In the genomic region with DNA sequence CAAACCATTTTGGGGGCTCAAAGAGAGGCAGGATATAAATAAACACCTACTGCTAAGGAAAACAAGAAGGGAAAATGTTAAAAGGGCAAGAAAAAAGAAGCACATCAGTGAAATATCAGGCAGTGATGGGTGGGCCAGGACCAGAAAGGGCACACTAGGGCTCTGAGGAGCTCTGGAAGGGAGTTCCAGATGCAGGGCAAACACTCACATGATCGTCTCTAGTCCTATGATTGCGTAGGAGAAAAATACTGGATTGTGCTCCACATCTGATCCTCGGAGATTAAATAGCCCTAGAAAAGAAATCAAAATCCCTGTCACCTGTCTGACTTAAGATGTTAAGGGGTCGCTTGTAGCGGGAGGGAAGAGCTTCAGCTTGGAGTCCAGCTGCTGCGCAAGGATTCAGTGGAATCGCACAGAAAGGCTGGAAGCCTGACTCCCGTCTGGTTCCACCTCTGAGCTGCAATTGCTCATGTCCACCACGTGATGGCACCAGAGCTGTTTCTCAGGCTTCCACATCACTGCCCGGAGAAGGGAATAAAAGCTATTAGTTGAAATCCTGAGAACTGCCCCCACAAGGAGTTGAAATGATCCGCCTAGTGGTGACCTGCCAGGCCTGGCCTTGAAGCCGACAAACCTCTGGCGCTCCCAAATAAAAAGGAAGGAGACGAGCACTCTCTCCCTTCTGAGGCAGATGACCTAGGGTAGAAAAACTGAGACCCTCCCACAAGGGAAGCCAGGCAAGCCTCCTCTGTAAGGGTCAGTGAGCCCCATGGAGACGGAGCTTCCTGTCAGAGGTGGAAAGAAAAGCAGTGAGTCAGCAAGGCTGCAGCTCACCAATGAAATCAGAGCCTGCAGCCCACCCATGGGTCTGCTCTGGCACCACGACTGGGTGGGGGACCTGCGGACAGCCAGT, we compare ENCODE assay signal across 8 cellular contexts. TPM values are rescaled to one million over a fixed set of nuclear protein-coding genes. Genes with fewer than 3 reads are reported as not detected.
DNase-seq lines count a peak whose midpoint lies in the region; ATAC-seq and TF ChIP-seq lines count a peak whose summit lies in the region.

No MANE protein-coding gene starts in this region.

- H3K4me3 Mint-ChIP-seq in activated CD4-positive, alpha-beta memory T cell treated with anti-CD3 and anti-CD28 coated beads, Interleukin-2, amount 10 ng/mL, durations not matched to agents 7 days and 5 days: no peak overlapping the region
- H3K4me3 Mint-ChIP-seq in effector memory CD8-positive, alpha-beta T cell: no peak overlapping the region
- no peak overlapping the region for H3K4me3 Mint-ChIP-seq in memory B cell

- no peak overlapping the region for H3K4me3 ChIP-seq in BJ (ENCODE audit: low read depth, low read length)

- H3K36me3 Mint-ChIP-seq in activated CD4-positive, alpha-beta memory T cell treated with anti-CD3 and anti-CD28 coated beads, Interleukin-2, amount 10 ng/mL, durations not matched to agents 7 days and 5 days (ENCODE audit: low read depth): peaks cover 81% of the 10 kb centered on the region
- peaks cover 46% of the 10 kb centered on the region for H3K36me3 Mint-ChIP-seq in effector memory CD8-positive, alpha-beta T cell (ENCODE audit: insufficient read depth)
- peaks cover 35% of the 10 kb centered on the region for H3K36me3 Mint-ChIP-seq in memory B cell

- no peak overlapping the region for H3K27ac Mint-ChIP-seq in activated CD4-positive, alpha-beta memory T cell treated with anti-CD3 and anti-CD28 coated beads, Interleukin-2, amount 10 ng/mL, durations not matched to agents 7 days and 5 days
- H3K27ac Mint-ChIP-seq in effector memory CD8-positive, alpha-beta T cell: peak overlapping the region in 1 of 2 donors; percentile 32
- H3K27ac Mint-ChIP-seq in memory B cell: no peak overlapping the region

- H3K4me1 Mint-ChIP-seq in activated CD4-positive, alpha-beta memory T cell treated with anti-CD3 and anti-CD28 coated beads, Interleukin-2, amount 10 ng/mL, durations not matched to agents 7 days and 5 days: peaks cover 29% of the 10 kb centered on the region
- peaks cover 15 to 30% of the 10 kb centered on the region in 2 donors for H3K4me1 Mint-ChIP-seq in effector memory CD8-positive, alpha-beta T cell (ENCODE audit: low read depth in 2 of 2)
- no peaks in the 10 kb centered on the region for H3K4me1 Mint-ChIP-seq in memory B cell

- TF ChIP-seq CTCF in BJ (IDR thresholded peaks at IDR 0.05; ENCODE audit: insufficient read depth, low read depth, low read length): peak; percentile 95

- peaks cover 36% of the 10 kb centered on the region for H3K36me3 ChIP-seq in BJ (ENCODE audit: control insufficient read depth, insufficient read depth, low read length)

- no peaks in the 10 kb centered on the region for H3K27me3 Mint-ChIP-seq in activated CD4-positive, alpha-beta memory T cell treated with anti-CD3 and anti-CD28 coated beads, Interleukin-2, amount 10 ng/mL, durations not matched to agents 7 days and 5 days
- no peaks in the 10 kb centered on the region for H3K27me3 Mint-ChIP-seq in effector memory CD8-positive, alpha-beta T cell
- no peaks in the 10 kb centered on the region for H3K27me3 Mint-ChIP-seq in memory B cell

- CTCF ChIA-PET in BJ (lab: Yijun Ruan, JAX): interaction anchor here (0.7 to 4.3 kb wide), 75 partner anchors 8 to 511 kb away, joined by 3 to 31 read pairs (median 5); a partner anchor contains a TSS
- CTCF ChIA-PET in activated CD4-positive, alpha-beta memory T cell treated with anti-CD3 and anti-CD28 coated beads, Interleukin-2, amount 10 ng/mL, durations not matched to agents 7 days and 5 days (lab: Charles Lee): interaction anchor here (0.6 to 2.5 kb wide), 52 partner anchors 9 to 406 kb away, joined by 3 to 29 read pairs (median 5); a partner anchor contains a TSS

- H3K27me3 ChIP-seq in BJ (ENCODE audit: control insufficient read depth, insufficient read depth, low read length): no peaks in the 10 kb centered on the region

- DNase-seq in BJ (ENCODE audit: low read depth) (no peak), GM19238 (ENCODE audit: insufficient read length, low spot score) (peak; percentile 63), NCI-H748 (lab: John Stamatoyannopoulos, UW; ENCODE audit: unreplicated experiment) (peak; percentile 66), memory B cell (ENCODE audit: low spot score in 2 of 2) (peak; percentile 53 to 58)
- peak; percentile 67 for DNase-seq in activated CD4-positive, alpha-beta memory T cell treated with anti-CD3 and anti-CD28 coated beads, Interleukin-2, amount 10 ng/mL, durations not matched to agents 7 days and 5 days
- peak; percentile 58 to 65 (median 60) for DNase-seq in effector memory CD8-positive, alpha-beta T cell
- DNase-seq in stimulated activated CD8-positive, alpha-beta memory T cell treated with anti-CD3 and anti-CD28 coated beads, Interleukin-12 subunit alpha, Interleukin-12 subunit beta, amount 100 ng/mL, for 4 hours (ENCODE audit: low read depth): peak; percentile 23

- POLR2A ChIA-PET in BJ (lab: Charles Lee): interaction anchor here (0.6 to 0.7 kb wide), 2 partner anchors 37 to 258 kb away, joined by 3 to 4 read pairs; no protein-coding TSS in a partner anchor
- POLR2A ChIA-PET in activated CD4-positive, alpha-beta memory T cell treated with anti-CD3 and anti-CD28 coated beads, Interleukin-2, amount 10 ng/mL, durations not matched to agents 7 days and 5 days (lab: Charles Lee): interaction anchor here (0.7 to 1.5 kb wide), 10 partner anchors 14 to 254 kb away, joined by 3 to 6 read pairs (median 4); no protein-coding TSS in a partner anchor

- H3K9me3 Mint-ChIP-seq in activated CD4-positive, alpha-beta memory T cell treated with anti-CD3 and anti-CD28 coated beads, Interleukin-2, amount 10 ng/mL, durations not matched to agents 7 days and 5 days: no peaks in the 10 kb centered on the region
- no peaks in the 10 kb centered on the region for H3K9me3 Mint-ChIP-seq in effector memory CD8-positive, alpha-beta T cell
- no peaks in the 10 kb centered on the region for H3K9me3 Mint-ChIP-seq in memory B cell

- peak; percentile 42 for ATAC-seq in HG03469 (IDR thresholded peaks at IDR 0.05; ENCODE audit: unreplicated experiment)
- peak; percentile 78 for ATAC-seq in effector memory CD8-positive, alpha-beta T cell (replicated peaks)
- ATAC-seq in memory B cell (ENCODE audit: low read depth): peak; percentile 73

RNA-seq across cellular contexts. Expression of a gene that starts 39.2 kb away (rescaled TPM):
- 108 and 173 TPM in 2 replicates for polyA plus RNA-seq in BJ (2011; rRNA removed)
- 210 and 311 TPM in 2 replicates for polyA minus RNA-seq in BJ (2011; rRNA and poly(A)+ RNA removed)
- 10 to 100 TPM; 78.7 to 90.3 TPM for total RNA-seq in activated CD4-positive, alpha-beta memory T cell treated with anti-CD3 and anti-CD28 coated beads, Interleukin-2, amount 10 ng/mL, durations not matched to agents 7 days and 5 days
